ENCODE assay signal across 19 cellular contexts in genomic region chr5:112143684-112144083, GRCh38.
"Had no signal": no experiment of that assay in that cellular context is flagged by ENCODE, and none has a peak within 500 bp of the region (broad histone marks: within the 10 kb centered on the region; RNA-seq: fewer than 3 reads in every experiment).

No MANE protein-coding gene starts in this region.

- H3K36me3 ChIP-seq: adrenal gland, gastroesophageal sphincter, heart right ventricle, lower lobe of right lung, neutrophil, upper lobe of right lung, WERI-Rb-1 had no signal

- H3K9me3 ChIP-seq: adrenal gland, gastroesophageal sphincter, heart right ventricle, lower lobe of right lung, neutrophil, upper lobe of right lung had no signal

- H3K27me3 ChIP-seq: adrenal gland, dorsolateral prefrontal cortex, gastroesophageal sphincter, heart right ventricle, neutrophil, upper lobe of right lung had no signal

- H3K27ac ChIP-seq: adrenal gland, dorsolateral prefrontal cortex, gastroesophageal sphincter, lower lobe of right lung, neutrophil, upper lobe of right lung, WERI-Rb-1 had no signal

- ATAC-seq: activated T-cell treated with anti-CD3 and anti-CD28 coated beads, Interleukin-2, amount 50 U/mL, for 72 hours; gastroesophageal sphincter; left colon; natural killer cell had no signal

- DNase-seq: activated CD4-positive, alpha-beta T cell treated with anti-CD3 and anti-CD28 coated beads for 1 hour; activated CD4-positive, alpha-beta T cell treated with anti-CD3 and anti-CD28 coated beads, Interleukin-2, amount 50 U/mL, for 4 hours; activated effector memory CD4-positive, alpha-beta T cell treated with anti-CD3 and anti-CD28 coated beads, Interleukin-2, amount 50 U/mL, for 16 hours; activated T-cell treated with anti-CD3 and anti-CD28 coated beads, Interleukin-2, amount 50 U/mL, for 72 hours; adrenal gland; dorsolateral prefrontal cortex; heart right ventricle; immature natural killer cell; left colon; lower lobe of right lung; natural killer cell; stimulated activated CD4-positive, alpha-beta T cell treated with anti-CD3 and anti-CD28 coated beads, Interleukin-1b, Interleukin-23, amount 100 ng/mL, for 48 hours; stimulated activated CD8-positive, alpha-beta memory T cell treated with anti-CD3 and anti-CD28 coated beads, Interleukin-4, amount 100 ng/mL, for 48 hours; stimulated activated naive CD4-positive, alpha-beta T cell; T-helper 2 cell; upper lobe of right lung; WERI-Rb-1 had no signal

- H3K4me3 ChIP-seq: adrenal gland, dorsolateral prefrontal cortex, gastroesophageal sphincter, heart right ventricle, lower lobe of right lung, upper lobe of right lung had no signal
